28 cellular contexts compared by ENCODE assay signal in genomic region chr1:24074817-24075725, GRCh38. TPM values are rescaled to one million over a fixed set of nuclear protein-coding genes. Genes with fewer than 3 reads are reported as not detected.
A peak's percentile ranks its signal among the peaks of the same experiment; 100 is the strongest.
DNase-seq lines count a peak whose midpoint lies in the region; ATAC-seq, FAIRE-seq and TF ChIP-seq lines count a peak whose summit lies in the region.
"Had no signal": no experiment of that assay in that cellular context is flagged by ENCODE, and none has a peak within 500 bp of the region (broad histone marks: within the 10 kb centered on the region; RNA-seq: fewer than 3 reads in every experiment).

No MANE protein-coding gene starts in this region.

- H3K27me3 Mint-ChIP-seq in GM23338 (ENCODE audit: insufficient read depth, low read depth, poor library complexity), result peaks cover 5% of the 10 kb centered on the region
- H3K27me3 Mint-ChIP-seq in HFFc6 (ENCODE audit: insufficient read depth), result peaks cover 14% of the 10 kb centered on the region

- no peaks in the 10 kb centered on the region for H3K36me3 ChIP-seq in GM23338 (ENCODE audit: insufficient read depth)
- H3K36me3 ChIP-seq: esophagus squamous epithelium had no signal

- H3K4me1 ChIP-seq in A549, result peaks cover 8% of the 10 kb centered on the region; the same call in 2 of the 3 replicates
- peaks cover 14% of the 10 kb centered on the region for H3K4me1 ChIP-seq in GM23338 (ENCODE audit: insufficient read depth)

- no peak for TF ChIP-seq CTCF in A549 (IDR thresholded peaks at IDR 0.05)
- TF ChIP-seq CTCF in GM23338 (conservative IDR thresholded peaks at IDR 0.05; ENCODE audit: low read depth in 2 of 2), result peak in 1 of 2 experiments; percentile 14; a peak in 1 of 4 replicates
- 0 out of 2 replicates have a peak, but pooled peaks have one; percentile 10 for TF ChIP-seq CTCF in RWPE1 (conservative IDR thresholded peaks at IDR 0.05; ENCODE audit: low read depth)
- no peak for TF ChIP-seq CTCF in HFFc6 (IDR thresholded peaks at IDR 0.05)

- no peaks in the 10 kb centered on the region for H3K9me3 ChIP-seq in A549
- H3K9me3 ChIP-seq: esophagus squamous epithelium had no signal

- H4K20me1 ChIP-seq in GM23338 (replicated peaks; ENCODE audit: insufficient read depth), result no peaks in the 10 kb centered on the region

- no peak overlapping the region for H3K27ac Mint-ChIP-seq in GM23338
- H3K27ac Mint-ChIP-seq in HFFc6, result no peak overlapping the region
- H3K27ac Mint-ChIP-seq: brain; CD4-positive, alpha-beta T cell; effector memory CD8-positive, alpha-beta T cell; IgD-negative memory B cell; stimulated activated naive B cell treated with anti-CD40 and anti-IgM and Interleukin-4, amounts not matched to agents 10 μg/mL and 1 μg/mL and 100 μg/mL, for 72 hours had no signal

- no peak for FAIRE-seq in A549 (lab: Jason Lieb, UNC)
- FAIRE-seq: colon, GM12892, RCC 7860, urothelium cell line had no signal

- H3K9me2 ChIP-seq in GM23338 (ENCODE audit: insufficient read depth), result no peaks in the 10 kb centered on the region

- H3K4me2 ChIP-seq in A549 (no peak overlapping the region), GM23338 (no peak overlapping the region)

- H3K79me2 ChIP-seq in GM23338 (replicated peaks; ENCODE audit: insufficient read depth), result no peaks in the 10 kb centered on the region

- H3K27ac ChIP-seq in A549 (no peak overlapping the region), GM23338 (ENCODE audit: low read depth) (no peak overlapping the region), RWPE1 (no peak overlapping the region)
- H3K27ac ChIP-seq: esophagus squamous epithelium, SK-N-MC had no signal

- no peak overlapping the region for H3K4me3 ChIP-seq in A549
- no peak overlapping the region for H3K4me3 ChIP-seq in GM23338
- H3K4me3 ChIP-seq: esophagus squamous epithelium, SK-N-MC had no signal

- H3F3A ChIP-seq in GM23338 (replicated peaks; ENCODE audit: low read depth), result no peaks in the 10 kb centered on the region

- H3K27me3 ChIP-seq in GM23338 (ENCODE audit: insufficient read depth), result no peaks in the 10 kb centered on the region
- H3K27me3 ChIP-seq: esophagus squamous epithelium had no signal

- H3K4me3 Mint-ChIP-seq in GM23338, result no peak overlapping the region
- no peak overlapping the region for H3K4me3 Mint-ChIP-seq in HFFc6
- H3K4me3 Mint-ChIP-seq: brain; CD4-positive, alpha-beta T cell; effector memory CD8-positive, alpha-beta T cell; IgD-negative memory B cell; stimulated activated naive B cell treated with anti-CD40 and anti-IgM and Interleukin-4, amounts not matched to agents 10 μg/mL and 1 μg/mL and 100 μg/mL, for 72 hours had no signal

- ATAC-seq in A549, result no peak
- no peak for ATAC-seq in GM23338
- ATAC-seq in GM18517 (IDR thresholded peaks at IDR 0.05; ENCODE audit: unreplicated experiment), result no peak
- ATAC-seq: effector memory CD8-positive, alpha-beta T cell; stimulated activated naive B cell treated with anti-CD40 and anti-IgM and Interleukin-4, amounts not matched to agents 10 μg/mL and 1 μg/mL and 100 μg/mL, for 72 hours had no signal

- no peak overlapping the region for H2AFZ ChIP-seq in GM23338

- TF ChIP-seq EP300 in A549 (IDR thresholded peaks at IDR 0.05), result no peak

- POLR2A ChIA-PET in A549 (lab: Yijun Ruan, JAX), result no interaction called here
- POLR2A ChIA-PET in RWPE1 (lab: Yijun Ruan, JAX; ENCODE audit: low non-redundant PET), result no interaction called here

- H3K9me3 Mint-ChIP-seq in GM23338 (no peaks in the 10 kb centered on the region), HFFc6 (no peaks in the 10 kb centered on the region)
- H3K9me3 Mint-ChIP-seq: CD4-positive, alpha-beta T cell; effector memory CD8-positive, alpha-beta T cell; IgD-negative memory B cell; stimulated activated naive B cell treated with anti-CD40 and anti-IgM and Interleukin-4, amounts not matched to agents 10 μg/mL and 1 μg/mL and 100 μg/mL, for 72 hours had no signal

- no peak for DNase-seq in A549 (ENCODE audit: low read depth in 1 of 2, low spot score in 1 of 2)
- DNase-seq in GM23338 (ENCODE audit: low spot score), result peak; percentile 8
- DNase-seq in RWPE1 (ENCODE audit: low spot score), result peak; percentile 46
- peak; percentile 8 for DNase-seq in kidney tubule cell (ENCODE audit: low spot score)
- no peak for DNase-seq in T1000 (lab: John Stamatoyannopoulos, UW)
- no peak for DNase-seq in HFFc6
- DNase-seq: activated CD4-positive, CD25-positive, alpha-beta regulatory T cell treated with anti-CD3 and anti-CD28 coated beads, Interleukin-2, amount 50 U/mL, for 72 hours; activated gamma-delta T cell treated with Interleukin-2 at 50 U/mL for 16 hours; activated T-cell treated with anti-CD3 and anti-CD28 coated beads, Interleukin-2, amount 50 U/mL, for 1 hour; CD4-positive, alpha-beta T cell; DND-41; effector memory CD8-positive, alpha-beta T cell; esophagus squamous epithelium; islet precursor cell; mesenchymal stem cell; NCI-H187; occipital lobe; stimulated activated CD4-positive, alpha-beta T cell treated with anti-CD3 and anti-CD28 coated beads, Interleukin-2, amount 100 ng/mL, for 48 hours; stimulated activated naive B cell treated with anti-CD40 and anti-IgM and Interleukin-4, amounts not matched to agents 10 μg/mL and 1 μg/mL and 100 μg/mL, for 72 hours; T-helper 9 cell had no signal

- 68% methylated on average over 16 of the region's 16 CpGs for WGBS in A549 (ENCODE audit: missing lambda C conversion rate)

- no peak for TF ChIP-seq POLR2A in A549 (IDR thresholded peaks at IDR 0.05; ENCODE audit: low read length)

- H3K4me1 Mint-ChIP-seq in GM23338, result peaks cover 26% of the 10 kb centered on the region
- H3K4me1 Mint-ChIP-seq in HFFc6 (ENCODE audit: low read depth), result peaks cover 7% of the 10 kb centered on the region; the same call in 1 of the 2 replicates
- H3K4me1 Mint-ChIP-seq: stimulated activated naive B cell treated with anti-CD40 and anti-IgM and Interleukin-4, amounts not matched to agents 10 μg/mL and 1 μg/mL and 100 μg/mL, for 72 hours had no signal

- peak in 1 of 2 experiments; percentile 14; a peak in 1 of 5 replicates for TF ChIP-seq RAD21 in A549 (conservative IDR thresholded peaks at IDR 0.05 in 1 of 2, IDR thresholded peaks at IDR 0.05 in 1 of 2)

- CTCF ChIA-PET in A549 (lab: Yijun Ruan, JAX) (interaction anchor here (0.5 to 1.6 kb wide), 3 partner anchors 37 to 69 kb away, joined by 3 to 6 read pairs (median 4); partner anchors contain the start of gene MYOM3), RWPE1 (lab: Yijun Ruan, JAX) (interaction anchor here (0.6 to 0.8 kb wide), 4 partner anchors 10 to 126 kb away, joined by 3 to 4 read pairs (median 4); partner anchors contain the start of gene MYOM3)

- H3K36me3 Mint-ChIP-seq in GM23338 (ENCODE audit: low read depth) (no peaks in the 10 kb centered on the region), HFFc6 (ENCODE audit: low read depth) (no peaks in the 10 kb centered on the region)
- H3K36me3 Mint-ChIP-seq: brain; IgD-negative memory B cell; stimulated activated naive B cell treated with anti-CD40 and anti-IgM and Interleukin-4, amounts not matched to agents 10 μg/mL and 1 μg/mL and 100 μg/mL, for 72 hours had no signal

TF ChIP-seq in A549, 52 proteins besides CTCF, POLR2A, EP300 and RAD21:
- TF ChIP-seq KDM1A (IDR thresholded peaks at IDR 0.05; ENCODE audit: low read depth) (no peak), CBX2 (IDR thresholded peaks at IDR 0.05; ENCODE audit: borderline replicate concordance, low read depth) (no peak), FOXS1 (CRISPR knock-in tag; IDR thresholded peaks at IDR 0.05) (no peak), FOSB (CRISPR knock-in tag; IDR thresholded peaks at IDR 0.05) (no peak), HOXA7 (CRISPR knock-in tag; IDR thresholded peaks at IDR 0.05) (no peak), SREBF2 (IDR thresholded peaks at IDR 0.05) (no peak), ZFP36 (IDR thresholded peaks at IDR 0.05; ENCODE audit: borderline replicate concordance, partially characterized antibody) (peak; percentile 38)

TF ChIP-seq in GM23338, 12 proteins besides CTCF, POLR2A, EP300 and RAD21 (continues in another document):
- TF ChIP-seq POLR2AphosphoS5 (IDR thresholded peaks at IDR 0.05; ENCODE audit: low read depth), result no peak
- no peak for TF ChIP-seq REST (IDR thresholded peaks at IDR 0.05; ENCODE audit: unreplicated experiment)
- TF ChIP-seq STAT1 (IDR thresholded peaks at IDR 0.05; ENCODE audit: unreplicated experiment), result no peak

RNA-seq across cellular contexts. Expression of gene MYOM3, which starts 36.9 kb away (rescaled TPM):
- polyA plus RNA-seq in A549 (2011; rRNA removed) (2.6 and 2.7 TPM in 2 replicates), A549 (2017; fragmentation: RNase III; extraction: RNeasy Plus Mini Kit Qiagen cat#74134 plus additional on column Dnase treatment) (7.3 to 8.7 TPM (median 8.5 TPM) in 3 replicates), GM23338 (2016; fragmentation: Nextera tagmentation; extraction: Ambion mirVana) (not detected in 2 replicates)
- polyA plus RNA-seq in A549 (2012; cell fraction: cytosol; rRNA removed), result 2.2 and 2.7 TPM in 2 replicates
- polyA plus RNA-seq in A549 (2012; cell fraction: nucleus; rRNA removed), result 2.9 and 3.0 TPM in 2 replicates
- polyA minus RNA-seq in A549 (2011; rRNA and poly(A)+ RNA removed), result 2.7 and 3.8 TPM in 2 replicates
- not detected in 2 replicates for total RNA-seq in GM23338 (2014; rRNA removed; shearing (Covaris generic))
- under 1 TPM in 3 of 6 experiments, not detected in 3; 0.03 to 0.05 (median 0.05) TPM for total RNA-seq in HFFc6 (2021; fragmentation: NEBNext Ultra II Directional; extraction: Animal tissue kit (Norgen Biotek cat#: 25700))
- total RNA-seq: CD4-positive, alpha-beta T cell had no signal
- polyA plus RNA-seq: IgD-negative memory B cell had no signal

Comparison
In these comparisons a context has a peak if more than half of its experiments do, and no peak if none do; other contexts are left out.
1. DNase-seq: peak in GM23338 (single experiment), RWPE1 (single experiment) and kidney tubule cell (single experiment); none in A549 (0 of 2), T1000 (single experiment) and HFFc6 (single experiment).